ENCODE assay signal across 8 cellular contexts in genomic region chr11:58900479-58901420, GRCh38. TPM values are rescaled to one million over a fixed set of nuclear protein-coding genes. Genes with fewer than 3 reads are reported as not detected.
DNase-seq lines count a peak whose midpoint lies in the region; ATAC-seq and TF ChIP-seq lines count a peak whose summit lies in the region.

No MANE protein-coding gene starts in this region.

- H3K79me2 ChIP-seq in OCI-LY3 (ENCODE audit: low read length) = no peaks in the 10 kb centered on the region

- H3K4me3 Mint-ChIP-seq in activated CD4-positive, alpha-beta T cell treated with anti-CD3 and anti-CD28 coated beads for 36 hours = no peak overlapping the region
- H3K4me3 Mint-ChIP-seq in chondrocyte (ENCODE audit: unreplicated experiment) = no peak overlapping the region

- DNase-seq in activated CD4-positive, alpha-beta T cell treated with anti-CD3 and anti-CD28 coated beads for 36 hours = peak; percentile 79
- DNase-seq in activated CD4-positive, alpha-beta T cell treated with anti-CD3 and anti-CD28 coated beads for 1 hour = no peak
- DNase-seq in chondrocyte (ENCODE audit: low spot score) (no peak), left lung (peak; percentile 58 to 83), substantia nigra (lab: John Stamatoyannopoulos, UW) (peak in 46 of 49 donors; percentile 1 to 74 (median 38))
- DNase-seq in activated CD4-positive, CD25-positive, alpha-beta regulatory T cell (lab: John Stamatoyannopoulos, UW) = no peak

- H3K9me3 ChIP-seq in OCI-LY3 (ENCODE audit: insufficient read depth, low read length) (no peaks in the 10 kb centered on the region), left lung (no peaks in the 10 kb centered on the region)

- H3K27me3 ChIP-seq in OCI-LY3 (ENCODE audit: low read depth, low read length) (no peaks in the 10 kb centered on the region; the same call in 1 of the 2 replicates), left lung (peaks cover 12 to 67% of the 10 kb centered on the region in 2 donors)

- intact Hi-C loops in activated CD4-positive, alpha-beta T cell treated with anti-CD3 and anti-CD28 coated beads for 36 hours (cut with DNase I, micrococcal nuclease) = loop anchor here (1.0 to 10.0 kb wide), 3 partner anchors 243 to 248 kb away; no protein-coding TSS in a partner anchor
- intact Hi-C loops in left lung (cut with DNase I) = no loop called here

- H3K9ac ChIP-seq in OCI-LY3 (ENCODE audit: low read length) = peak overlapping the region; percentile 51; the same call in 1 of the 2 replicates

- H3K36me3 Mint-ChIP-seq in activated CD4-positive, alpha-beta T cell treated with anti-CD3 and anti-CD28 coated beads for 36 hours (ENCODE audit: low read depth) = no peaks in the 10 kb centered on the region
- H3K36me3 Mint-ChIP-seq in chondrocyte (ENCODE audit: low read depth) = no peaks in the 10 kb centered on the region

- no peaks in the 10 kb centered on the region for H3K36me3 ChIP-seq in OCI-LY3 (replicated peaks; ENCODE audit: low read depth, low read length)
- H3K36me3 ChIP-seq in left lung = no peaks in the 10 kb centered on the region

- no peaks in the 10 kb centered on the region for H3K9me3 Mint-ChIP-seq in activated CD4-positive, alpha-beta T cell treated with anti-CD3 and anti-CD28 coated beads for 36 hours (ENCODE audit: low read depth)
- H3K9me3 Mint-ChIP-seq in chondrocyte (ENCODE audit: low read depth) = no peaks in the 10 kb centered on the region

- H3K4me1 Mint-ChIP-seq in activated CD4-positive, alpha-beta T cell treated with anti-CD3 and anti-CD28 coated beads for 36 hours = no peaks in the 10 kb centered on the region
- H3K4me1 Mint-ChIP-seq in chondrocyte (ENCODE audit: low read depth) = peaks cover 15% of the 10 kb centered on the region

- H3K4me1 ChIP-seq in OCI-LY3 (ENCODE audit: low read length) = peaks cover 5% of the 10 kb centered on the region; the same call in 1 of the 2 replicates
- no peaks in the 10 kb centered on the region for H3K4me1 ChIP-seq in left lung

- H4K20me1 ChIP-seq in OCI-LY3 (ENCODE audit: insufficient read depth, low read length) = no peaks in the 10 kb centered on the region

- peaks cover 42% of the 10 kb centered on the region for H3K27me3 Mint-ChIP-seq in activated CD4-positive, alpha-beta T cell treated with anti-CD3 and anti-CD28 coated beads for 36 hours
- H3K27me3 Mint-ChIP-seq in chondrocyte (ENCODE audit: low read depth) = no peaks in the 10 kb centered on the region

- peak overlapping the region; percentile 87 for H3K4me2 ChIP-seq in OCI-LY3 (ENCODE audit: low read length)

- H2AFZ ChIP-seq in OCI-LY3 (ENCODE audit: low read depth, low read length) = peak overlapping the region; percentile 98

- H3K27ac ChIP-seq in OCI-LY3 (ENCODE audit: low read length) (no peak overlapping the region), left lung (no peak overlapping the region), substantia nigra (ENCODE audit: low read depth, low read length, poor library complexity, severe bottlenecking) (no peak overlapping the region)

- H3K27ac Mint-ChIP-seq in activated CD4-positive, alpha-beta T cell treated with anti-CD3 and anti-CD28 coated beads for 36 hours = no peak overlapping the region
- H3K27ac Mint-ChIP-seq in chondrocyte (ENCODE audit: unreplicated experiment) = no peak overlapping the region

- TF ChIP-seq CTCF in OCI-LY3 (IDR thresholded peaks at IDR 0.05; ENCODE audit: low read depth, low read length) = peak; percentile 94
- TF ChIP-seq CTCF in chondrocyte (IDR thresholded peaks at IDR 0.05) = peak; percentile 72
- TF ChIP-seq CTCF in left lung (IDR thresholded peaks at IDR 0.05) = peak in 1 of 2 donors; percentile 24

- peak; percentile 73 for ATAC-seq in activated CD4-positive, alpha-beta T cell treated with anti-CD3 and anti-CD28 coated beads for 36 hours
- ATAC-seq in HG02884 (IDR thresholded peaks at IDR 0.05; ENCODE audit: unreplicated experiment) = peak; percentile 78
- ATAC-seq in left lung = peak; percentile 94

- CTCF ChIA-PET in activated CD4-positive, alpha-beta T cell treated with anti-CD3 and anti-CD28 coated beads for 36 hours (lab: Charles Lee) = interaction anchor here (0.6 to 1.8 kb wide), 14 partner anchors 8 to 385 kb away, joined by 3 to 7 read pairs (median 4); no protein-coding TSS in a partner anchor

- peak overlapping the region; percentile 70 for H3K4me3 ChIP-seq in OCI-LY3 (ENCODE audit: low read length)
- H3K4me3 ChIP-seq in left lung = no peak overlapping the region

- POLR2A ChIA-PET in activated CD4-positive, alpha-beta T cell treated with anti-CD3 and anti-CD28 coated beads for 36 hours (lab: Charles Lee) = interaction anchor here (0.6 kb wide), 1 partner anchor 157 kb away, joined by 3 read pairs; no protein-coding TSS in a partner anchor

RNA-seq across cellular contexts. Expression of gene GLYATL1, which starts 38.5 kb away (rescaled TPM):
- total RNA-seq in activated CD4-positive, alpha-beta T cell treated with anti-CD3 and anti-CD28 coated beads for 36 hours = 1 to 10 TPM in 1 of 2 experiments, under 1 TPM in 1; 0.50 to 1.2 TPM
- total RNA-seq in chondrocyte = 0.28 TPM in 1 of 3 replicates, not detected in the others
- not detected for total RNA-seq in left lung

RNA-seq across cellular contexts. Expression of gene GLYATL2, which starts 56.2 kb away (rescaled TPM):
- total RNA-seq in activated CD4-positive, alpha-beta T cell treated with anti-CD3 and anti-CD28 coated beads for 36 hours = not detected
- 0.35 TPM in 1 of 3 replicates, not detected in the others for total RNA-seq in chondrocyte
- not detected for total RNA-seq in left lung

Comparison
In these comparisons a context has a peak if more than half of its experiments do, and no peak if none do; other contexts are left out.
1. DNase-seq: peak in activated CD4-positive, alpha-beta T cell treated with anti-CD3 and anti-CD28 coated beads for 36 hours (single experiment), left lung (2 of 2) and substantia nigra (46 of 49); none in activated CD4-positive, alpha-beta T cell treated with anti-CD3 and anti-CD28 coated beads for 1 hour (single experiment), chondrocyte (single experiment) and activated CD4-positive, CD25-positive, alpha-beta regulatory T cell (0 of 4).
2. intact Hi-C loops: an anchor here in activated CD4-positive, alpha-beta T cell treated with anti-CD3 and anti-CD28 coated beads for 36 hours (1.0 to 10.0 kb wide); none called in left lung.
3. Peak in every context shown above with its lines, with median percentiles within 50 percentile points of each other: ATAC-seq.